ENCODE assay signal across 12 cellular contexts in the genomic region with DNA sequence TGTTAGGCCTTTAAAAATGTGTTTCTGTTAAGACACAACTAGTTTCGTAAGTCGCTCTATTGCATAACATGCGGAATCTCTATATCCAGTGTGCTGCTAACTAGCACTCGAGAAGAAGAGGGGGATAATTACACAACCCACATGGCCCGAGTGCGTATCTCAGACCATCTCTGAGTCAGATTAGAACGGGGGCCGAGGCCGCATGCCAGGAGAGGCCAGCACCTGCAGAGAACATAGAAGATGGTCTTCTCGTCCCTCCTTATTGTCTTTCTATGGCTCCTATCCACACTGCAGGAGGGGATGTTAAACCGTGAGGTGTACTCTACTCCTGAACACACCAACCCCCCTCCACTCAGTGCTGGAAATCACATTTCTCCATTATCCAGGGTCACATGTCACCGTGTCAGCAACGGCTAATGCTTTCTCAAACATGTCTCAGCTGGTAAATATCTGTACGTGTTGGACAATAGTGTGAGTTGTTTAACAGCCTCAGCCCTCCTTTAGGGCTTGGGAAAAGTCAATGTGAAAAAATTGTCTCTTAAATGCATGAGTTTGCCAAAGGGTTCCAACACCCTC. TPM values are rescaled to one million over a fixed set of nuclear protein-coding genes. Genes with fewer than 3 reads are reported as not detected.
DNase-seq lines count a peak whose midpoint lies in the region; ATAC-seq, FAIRE-seq and TF ChIP-seq lines count a peak whose summit lies in the region.
"Had no signal": no experiment of that assay in that cellular context is flagged by ENCODE, and none has a peak within 500 bp of the region (broad histone marks: within the 10 kb centered on the region; RNA-seq: fewer than 3 reads in every experiment).

No MANE protein-coding gene starts in this region.

- no peaks in the 10 kb centered on the region for H3K36me3 ChIP-seq in keratinocyte (ENCODE audit: control insufficient read depth in 2 of 2, extremely low read depth in 1 of 2, insufficient read depth in 2 of 2, low read length in 2 of 2)
- H3K36me3 ChIP-seq in vagina = no peaks in the 10 kb centered on the region

- WGBS in right cardiac atrium = 55% methylated on average over 14 of the region's 14 CpGs

- no peaks in the 10 kb centered on the region for H3K4me1 ChIP-seq in right cardiac atrium (ENCODE audit: control insufficient read depth, insufficient read depth, low read length)
- H3K4me1 ChIP-seq in keratinocyte (ENCODE audit: control insufficient read depth, extremely low read depth, insufficient read depth, low read length) = peaks cover 14% of the 10 kb centered on the region
- no peaks in the 10 kb centered on the region for H3K4me1 ChIP-seq in vagina

- ATAC-seq in right cardiac atrium = peak; percentile 30 to 44
- ATAC-seq in Right ventricle myocardium inferior = no peak
- ATAC-seq in GM21423 (IDR thresholded peaks at IDR 0.05; ENCODE audit: unreplicated experiment) = no peak
- ATAC-seq: GM23338; stimulated activated naive CD8-positive, alpha-beta T cell treated with anti-CD3 and anti-CD28 coated beads, Interleukin-15, Interleukin-2, amounts not matched to agents 100 U/mL and 50 U/mL, for 24 hours had no signal

- dilution Hi-C loops in keratinocyte (cut with MboI; ENCODE audit: extremely low pct_ligation_motif_present, low sequenced_read_pairs) = no loop called here

- H3K9me3 ChIP-seq in right cardiac atrium (ENCODE audit: control insufficient read depth, low read length) (no peaks in the 10 kb centered on the region), keratinocyte (ENCODE audit: control insufficient read depth, low read depth, low read length) (no peaks in the 10 kb centered on the region), vagina (no peaks in the 10 kb centered on the region)

- no peak for FAIRE-seq in keratinocyte (lab: Jason Lieb, UNC)
- FAIRE-seq: RCC 7860 had no signal

- DNase-seq in right cardiac atrium (peak in 2 of 3 donors; percentile 46 to 48), Right ventricle myocardium inferior (ENCODE audit: missing footprints) (no peak), SKM-1 treated with dmso at 0.1 percent for 144 hours (lab: John Stamatoyannopoulos, UW; ENCODE audit: unreplicated experiment) (peak; percentile 77), keratinocyte (ENCODE audit: low read depth, low spot score) (no peak), vagina (ENCODE audit: extremely low spot score in 2 of 2) (no peak), NCI-H345 (lab: John Stamatoyannopoulos, UW) (no peak)
- no peak for DNase-seq in activated CD4-positive, alpha-beta T cell treated with anti-CD3 and anti-CD28 coated beads for 4 hours
- DNase-seq: cerebellar nuclear complex; stimulated activated naive CD8-positive, alpha-beta T cell treated with anti-CD3 and anti-CD28 coated beads, Interleukin-15, Interleukin-2, amounts not matched to agents 100 U/mL and 50 U/mL, for 24 hours had no signal

- TF ChIP-seq CTCF in keratinocyte (optimal IDR thresholded peaks at IDR 0.05 in 1 of 3, IDR thresholded peaks at IDR 0.05 in 1 of 3, conservative IDR thresholded peaks at IDR 0.05 in 1 of 3; ENCODE audit: extremely low read depth in 1 of 3, insufficient read depth in 2 of 3, low read length in 3 of 3) (no peak), vagina (IDR thresholded peaks at IDR 0.05) (no peak)

- H3K4me3 ChIP-seq in right cardiac atrium (ENCODE audit: low read length) (no peak overlapping the region), keratinocyte (ENCODE audit: control insufficient read depth in 2 of 3, extremely low read depth in 1 of 3, insufficient read depth in 2 of 3, low read depth in 1 of 3, low read length in 3 of 3) (no peak overlapping the region), vagina (no peak overlapping the region)
- H3K4me3 ChIP-seq: GM23338 had no signal

- H2AFZ ChIP-seq in keratinocyte (ENCODE audit: control insufficient read depth, low read length) = peak overlapping the region; percentile 34
- H2AFZ ChIP-seq: GM23338 had no signal

- H3K27ac ChIP-seq in right cardiac atrium (ENCODE audit: low read length) = no peak overlapping the region
- H3K27ac ChIP-seq in keratinocyte (ENCODE audit: control insufficient read depth, insufficient read depth, low read length) = peak overlapping the region; percentile 10
- H3K27ac ChIP-seq in vagina = peak overlapping the region; percentile 29

- H3K27me3 ChIP-seq in right cardiac atrium (ENCODE audit: control insufficient read depth, insufficient read depth) (no peaks in the 10 kb centered on the region), keratinocyte (ENCODE audit: control insufficient read depth, extremely low read depth, insufficient read depth, low read length) (no peaks in the 10 kb centered on the region), vagina (no peaks in the 10 kb centered on the region)

- intact Hi-C loops in right cardiac atrium (cut with DNase I) (no loop called here), Right ventricle myocardium inferior (cut with DNase I) (loop anchor here (10.0 kb wide), 1 partner anchor 53 kb away; the partner anchor contains the start of gene CCDC88C), vagina (cut with DNase I) (no loop called here)

- H4K20me1 ChIP-seq in keratinocyte (ENCODE audit: control insufficient read depth, extremely low read depth, insufficient read depth, low read length) = no peaks in the 10 kb centered on the region

- no peak overlapping the region for H3K9ac ChIP-seq in keratinocyte (ENCODE audit: control insufficient read depth, extremely low read depth, insufficient read depth, low read length)

- peak overlapping the region; percentile 37 for H3K4me2 ChIP-seq in keratinocyte (ENCODE audit: control insufficient read depth, extremely low read depth, insufficient read depth, low read depth, low read length)
- H3K4me2 ChIP-seq: GM23338 had no signal

- H3K9me1 ChIP-seq in keratinocyte (ENCODE audit: control insufficient read depth, extremely low read depth, insufficient read depth, low read length) = no peaks in the 10 kb centered on the region

- TF ChIP-seq POLR2A in vagina (IDR thresholded peaks at IDR 0.05) = no peak

- no peaks in the 10 kb centered on the region for H3K79me2 ChIP-seq in keratinocyte (ENCODE audit: control insufficient read depth, insufficient read depth, low read length)

RNA-seq across cellular contexts. Expression of gene CCDC88C, which starts 56.3 kb away (rescaled TPM):
- total RNA-seq in right cardiac atrium (1 to 10 TPM; 2.5 to 5.4 (median 4.8) TPM), Right ventricle myocardium inferior (3.6 TPM), vagina (42.2 TPM)
- polyA plus RNA-seq in right cardiac atrium (2.5 TPM), keratinocyte (1.8 to 2.4 TPM (median 1.9 TPM) in 3 replicates)
- 5.0 TPM for polyA plus RNA-seq in keratinocyte (2011; ENCODE audit: low read depth)
- polyA plus RNA-seq in keratinocyte (2011; cell fraction: cytosol; rRNA removed) = 1.3 and 1.6 TPM in 2 replicates
- polyA plus RNA-seq in keratinocyte (2011; cell fraction: nucleus; rRNA removed) = 4.0 and 5.1 TPM in 2 replicates
- polyA plus RNA-seq in keratinocyte (2012; ENCODE audit: low replicate concordance) = 2.1 and 5.1 TPM in 2 replicates
- 4.0 to 5.5 TPM (median 4.1 TPM) in 3 replicates for polyA minus RNA-seq in keratinocyte
- polyA minus RNA-seq in keratinocyte (2011; cell fraction: cytosol; rRNA and poly(A)+ RNA removed) = 4.2 TPM
- polyA minus RNA-seq in keratinocyte (2011; cell fraction: nucleus; rRNA and poly(A)+ RNA removed) = 3.9 and 4.0 TPM in 2 replicates

Comparison
In these comparisons a context has a peak if more than half of its experiments do, and no peak if none do; other contexts are left out.
1. ATAC-seq: peak in right cardiac atrium (2 of 2); none in Right ventricle myocardium inferior (single experiment) and GM21423 (single experiment).
2. DNase-seq: peak in right cardiac atrium (2 of 3) and SKM-1 treated with dmso at 0.1 percent for 144 hours (single experiment); none in Right ventricle myocardium inferior (single experiment), keratinocyte (single experiment), vagina (0 of 2), NCI-H345 (single experiment) and activated CD4-positive, alpha-beta T cell treated with anti-CD3 and anti-CD28 coated beads for 4 hours (0 of 2).